Comparison of ENCODE assay signal across 17 cellular contexts in genomic region chr7:3510101-3511020, GRCh38.
DNase-seq lines count a peak whose midpoint lies in the region; ATAC-seq, FAIRE-seq and TF ChIP-seq lines count a peak whose summit lies in the region.
"Had no signal": no experiment of that assay in that cellular context is flagged by ENCODE, and none has a peak within 500 bp of the region (broad histone marks: within the 10 kb centered on the region; RNA-seq: fewer than 3 reads in every experiment).

No MANE protein-coding gene starts in this region.

- no peak overlapping the region for H3K27ac ChIP-seq in astrocyte (ENCODE audit: low read depth, low read length)
- H3K27ac ChIP-seq: breast epithelium, left ventricle myocardium inferior, VCaP had no signal

- no peak overlapping the region for H3K9ac ChIP-seq in astrocyte (ENCODE audit: low read length)
- H3K9ac ChIP-seq: SK-N-SH had no signal

- no peak for TF ChIP-seq CTCF in astrocyte (IDR thresholded peaks at IDR 0.05; ENCODE audit: insufficient read depth, low read depth, low read length)

- no peak overlapping the region for H2AFZ ChIP-seq in astrocyte (ENCODE audit: low read depth, low read length)

- H3K9me3 ChIP-seq in astrocyte (ENCODE audit: insufficient read depth, low read depth, low read length), result peaks cover 7% of the 10 kb centered on the region

- H3K36me3 ChIP-seq in astrocyte (ENCODE audit: insufficient read depth, low read length), result no peaks in the 10 kb centered on the region
- no peaks in the 10 kb centered on the region for H3K36me3 ChIP-seq in H7 (replicated peaks; ENCODE audit: control insufficient read depth, insufficient read depth, low read length)
- H3K36me3 ChIP-seq: breast epithelium, left ventricle myocardium inferior had no signal

- peak; percentile 20 for DNase-seq in LHCN-M2 (ENCODE audit: low read depth)
- DNase-seq in astrocyte (ENCODE audit: low read depth), result peak; percentile 50
- DNase-seq in activated T-cell treated with anti-CD3 and anti-CD28 coated beads, Interleukin-2, amount 50 U/mL, for 24 hours, result no peak
- no peak for DNase-seq in CD1c-positive myeloid dendritic cell (ENCODE audit: extremely low spot score)
- DNase-seq in H7, result no peak
- DNase-seq: activated CD8-positive, alpha-beta memory T cell treated with anti-CD3 and anti-CD28 coated beads, Interleukin-2, amount 10 ng/mL, durations not matched to agents 7 days and 5 days; activated naive CD4-positive, alpha-beta T cell; CD4-positive, CD25-positive, alpha-beta regulatory T cell; effector CD4-positive, alpha-beta T cell; Kasumi-1; left ventricle myocardium inferior; naive thymus-derived CD4-positive, alpha-beta T cell; SK-N-SH had no signal

- H3K27me3 Mint-ChIP-seq in astrocyte (ENCODE audit: low read depth, unreplicated experiment), result no peaks in the 10 kb centered on the region
- no peaks in the 10 kb centered on the region for H3K27me3 Mint-ChIP-seq in stimulated activated memory B cell treated with anti-CD40 and anti-IgM and Interleukin-4, amounts not matched to agents 10 μg/mL and 1 μg/mL and 100 μg/mL, for 72 hours
- no peaks in the 10 kb centered on the region for H3K27me3 Mint-ChIP-seq in activated T-cell treated with anti-CD3 and anti-CD28 coated beads, Interleukin-2, amount 50 U/mL, for 24 hours

- H3K4me2 ChIP-seq in astrocyte (ENCODE audit: low read length), result peak overlapping the region; percentile 21
- H3K4me2 ChIP-seq: SK-N-SH had no signal

- peak; percentile 62 for ATAC-seq in GM21529 (IDR thresholded peaks at IDR 0.05; ENCODE audit: unreplicated experiment)
- ATAC-seq in stimulated activated memory B cell treated with anti-CD40 and anti-IgM and Interleukin-4, amounts not matched to agents 10 μg/mL and 1 μg/mL and 100 μg/mL, for 72 hours, result peak; percentile 83
- ATAC-seq: activated CD8-positive, alpha-beta memory T cell treated with anti-CD3 and anti-CD28 coated beads, Interleukin-2, amount 10 ng/mL, durations not matched to agents 7 days and 5 days; naive thymus-derived CD4-positive, alpha-beta T cell had no signal

- no peak for FAIRE-seq in astrocyte (lab: Jason Lieb, UNC)

- H3K4me1 ChIP-seq in astrocyte (ENCODE audit: insufficient read depth, low read length), result peaks cover 5% of the 10 kb centered on the region
- H3K4me1 ChIP-seq: breast epithelium, left ventricle myocardium inferior had no signal

- H3K4me1 Mint-ChIP-seq in astrocyte (ENCODE audit: low read depth, unreplicated experiment), result peaks cover 6% of the 10 kb centered on the region
- H3K4me1 Mint-ChIP-seq in stimulated activated memory B cell treated with anti-CD40 and anti-IgM and Interleukin-4, amounts not matched to agents 10 μg/mL and 1 μg/mL and 100 μg/mL, for 72 hours, result peaks cover 13% of the 10 kb centered on the region
- H3K4me1 Mint-ChIP-seq in activated T-cell treated with anti-CD3 and anti-CD28 coated beads, Interleukin-2, amount 50 U/mL, for 24 hours (ENCODE audit: low read depth), result no peaks in the 10 kb centered on the region
- H3K4me1 Mint-ChIP-seq: activated CD8-positive, alpha-beta memory T cell treated with anti-CD3 and anti-CD28 coated beads, Interleukin-2, amount 10 ng/mL, durations not matched to agents 7 days and 5 days; CD4-positive, CD25-positive, alpha-beta regulatory T cell had no signal

- H4K20me1 ChIP-seq in astrocyte (ENCODE audit: insufficient read depth, low read length), result no peaks in the 10 kb centered on the region

- H3K27ac Mint-ChIP-seq in astrocyte (ENCODE audit: unreplicated experiment), result no peak overlapping the region
- H3K27ac Mint-ChIP-seq in stimulated activated memory B cell treated with anti-CD40 and anti-IgM and Interleukin-4, amounts not matched to agents 10 μg/mL and 1 μg/mL and 100 μg/mL, for 72 hours, result no peak overlapping the region
- no peak overlapping the region for H3K27ac Mint-ChIP-seq in activated T-cell treated with anti-CD3 and anti-CD28 coated beads, Interleukin-2, amount 50 U/mL, for 24 hours
- H3K27ac Mint-ChIP-seq: activated CD8-positive, alpha-beta memory T cell treated with anti-CD3 and anti-CD28 coated beads, Interleukin-2, amount 10 ng/mL, durations not matched to agents 7 days and 5 days; CD4-positive, CD25-positive, alpha-beta regulatory T cell; naive thymus-derived CD4-positive, alpha-beta T cell had no signal

- H3K27me3 ChIP-seq in astrocyte (ENCODE audit: insufficient read depth, low read length), result no peaks in the 10 kb centered on the region
- H3K27me3 ChIP-seq in H7 (ENCODE audit: control insufficient read depth, insufficient read depth, low read length), result no peaks in the 10 kb centered on the region
- H3K27me3 ChIP-seq: breast epithelium had no signal

- H3K36me3 Mint-ChIP-seq in astrocyte (ENCODE audit: low read depth, unreplicated experiment), result no peaks in the 10 kb centered on the region
- peaks cover 13% of the 10 kb centered on the region for H3K36me3 Mint-ChIP-seq in stimulated activated memory B cell treated with anti-CD40 and anti-IgM and Interleukin-4, amounts not matched to agents 10 μg/mL and 1 μg/mL and 100 μg/mL, for 72 hours
- no peaks in the 10 kb centered on the region for H3K36me3 Mint-ChIP-seq in activated T-cell treated with anti-CD3 and anti-CD28 coated beads, Interleukin-2, amount 50 U/mL, for 24 hours (ENCODE audit: low read depth)
- H3K36me3 Mint-ChIP-seq: activated CD8-positive, alpha-beta memory T cell treated with anti-CD3 and anti-CD28 coated beads, Interleukin-2, amount 10 ng/mL, durations not matched to agents 7 days and 5 days; CD4-positive, CD25-positive, alpha-beta regulatory T cell had no signal

- H3K79me2 ChIP-seq in astrocyte (ENCODE audit: insufficient read depth, low read length), result no peaks in the 10 kb centered on the region

- H3K9me3 Mint-ChIP-seq in astrocyte (ENCODE audit: unreplicated experiment), result peaks cover 5% of the 10 kb centered on the region
- peaks cover 14% of the 10 kb centered on the region for H3K9me3 Mint-ChIP-seq in stimulated activated memory B cell treated with anti-CD40 and anti-IgM and Interleukin-4, amounts not matched to agents 10 μg/mL and 1 μg/mL and 100 μg/mL, for 72 hours
- H3K9me3 Mint-ChIP-seq in activated T-cell treated with anti-CD3 and anti-CD28 coated beads, Interleukin-2, amount 50 U/mL, for 24 hours, result peaks cover 14% of the 10 kb centered on the region

- H3K4me3 ChIP-seq in astrocyte (ENCODE audit: insufficient read depth, low read depth, low read length) (no peak overlapping the region), H7 (ENCODE audit: insufficient read depth, low read depth, low read length) (no peak overlapping the region)
- H3K4me3 ChIP-seq: breast epithelium, left ventricle myocardium inferior had no signal

- no peak overlapping the region for H3K4me3 Mint-ChIP-seq in astrocyte (ENCODE audit: unreplicated experiment)
- H3K4me3 Mint-ChIP-seq in stimulated activated memory B cell treated with anti-CD40 and anti-IgM and Interleukin-4, amounts not matched to agents 10 μg/mL and 1 μg/mL and 100 μg/mL, for 72 hours, result no peak overlapping the region
- no peak overlapping the region for H3K4me3 Mint-ChIP-seq in activated T-cell treated with anti-CD3 and anti-CD28 coated beads, Interleukin-2, amount 50 U/mL, for 24 hours
- H3K4me3 Mint-ChIP-seq: activated CD8-positive, alpha-beta memory T cell treated with anti-CD3 and anti-CD28 coated beads, Interleukin-2, amount 10 ng/mL, durations not matched to agents 7 days and 5 days; CD4-positive, CD25-positive, alpha-beta regulatory T cell; naive thymus-derived CD4-positive, alpha-beta T cell had no signal

Comparison
In these comparisons a context has a peak if more than half of its experiments do, and no peak if none do; other contexts are left out.
1. DNase-seq: peak in LHCN-M2 (single experiment) and astrocyte (single experiment); none in activated T-cell treated with anti-CD3 and anti-CD28 coated beads, Interleukin-2, amount 50 U/mL, for 24 hours (single experiment), CD1c-positive myeloid dendritic cell (single experiment) and H7 (single experiment).